ENCODE assay signal across 8 cellular contexts in the genomic region with DNA sequence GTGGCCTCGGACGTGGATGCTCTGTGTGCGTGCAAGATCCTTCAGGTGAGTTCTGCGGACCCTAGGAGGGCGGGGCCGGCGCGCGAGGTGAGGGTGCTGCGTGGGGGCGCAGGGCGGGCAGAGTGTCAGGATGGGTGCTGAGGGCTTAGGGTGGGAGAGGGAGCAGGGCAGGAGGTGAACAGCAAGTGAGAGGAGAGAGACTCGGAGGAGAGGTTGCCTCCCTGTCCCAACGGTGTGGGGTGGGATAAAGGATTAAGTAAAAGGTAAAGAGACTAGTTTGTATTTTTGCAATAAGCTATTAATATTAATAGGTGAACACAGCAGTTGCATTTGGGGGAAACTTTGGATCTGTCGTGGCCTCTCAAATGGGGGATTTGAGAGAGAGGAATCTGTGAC. TPM values are rescaled to one million over a fixed set of nuclear protein-coding genes. Genes with fewer than 3 reads are reported as not detected.
DNase-seq lines count a peak whose midpoint lies in the region; ATAC-seq and TF ChIP-seq lines count a peak whose summit lies in the region.

No MANE protein-coding gene starts in this region.

- H3K4me3 ChIP-seq in heart right ventricle (peak overlapping the region in 9 of 10 donors; percentile 24 to 95 (median 88)), liver (ENCODE audit: low read depth in 1 of 3, low read length in 3 of 3) (peak overlapping the region in 2 of 3 donors; percentile 5 to 45)

- TF ChIP-seq RAD21 in liver (IDR thresholded peaks at IDR 0.05): no peak

- DNase-seq in heart right ventricle: no peak
- DNase-seq in Right ventricle myocardium superior: no peak
- no peak for DNase-seq in activated T-helper 1 cell treated with anti-CD3 and anti-CD28 coated beads, Interleukin-12 subunit alpha, Interleukin-12 subunit beta, Interleukin-2, Interleukin-4 antibody, amounts not matched to agents 30 ng/mL and 10 ng/mL and 1 ng/mL, durations not matched to agents 14 hours and 24 hours and 36 hours (ENCODE audit: low spot score)
- DNase-seq in type B pancreatic cell (ENCODE audit: extremely low spot score, unreplicated experiment): no peak
- DNase-seq in RPMI8226: no peak
- DNase-seq in stimulated activated naive CD4-positive, alpha-beta T cell treated with Interleukin-2 at 50 U/mL for 16 hours (lab: John Stamatoyannopoulos, UW): no peak
- DNase-seq in HuH-7.5 (ENCODE audit: low spot score): no peak

- TF ChIP-seq CTCF in heart right ventricle (IDR thresholded peaks at IDR 0.05) (no peak), liver (IDR thresholded peaks at IDR 0.05; ENCODE audit: low read depth, low read length, missing input control) (no peak), type B pancreatic cell (conservative IDR thresholded peaks at IDR 0.05) (no peak)

- H3K4me3 Mint-ChIP-seq in activated T-helper 1 cell treated with anti-CD3 and anti-CD28 coated beads, Interleukin-12 subunit alpha, Interleukin-12 subunit beta, Interleukin-2, Interleukin-4 antibody, amounts not matched to agents 30 ng/mL and 10 ng/mL and 1 ng/mL, durations not matched to agents 14 hours and 24 hours and 36 hours: peak overlapping the region; percentile 97
- H3K4me3 Mint-ChIP-seq in type B pancreatic cell: peak overlapping the region; percentile 99

- H3K27ac ChIP-seq in heart right ventricle (no peak overlapping the region), liver (ENCODE audit: low read depth in 1 of 2, low read length in 2 of 2) (no peak overlapping the region)

- 1% methylated on average over 15 of the region's 15 CpGs for WGBS in heart right ventricle, 2 donors
- WGBS in liver: under 1% methylated on average over 15 of the region's 15 CpGs

- H3K9me3 Mint-ChIP-seq in activated T-helper 1 cell treated with anti-CD3 and anti-CD28 coated beads, Interleukin-12 subunit alpha, Interleukin-12 subunit beta, Interleukin-2, Interleukin-4 antibody, amounts not matched to agents 30 ng/mL and 10 ng/mL and 1 ng/mL, durations not matched to agents 14 hours and 24 hours and 36 hours: no peaks in the 10 kb centered on the region
- H3K9me3 Mint-ChIP-seq in type B pancreatic cell: no peaks in the 10 kb centered on the region

- intact Hi-C loops in heart right ventricle (cut with DNase I): loop anchor here in 1 of 10 donors (10.0 kb wide), 1 partner anchor 155 kb away; no protein-coding TSS in a partner anchor
- intact Hi-C loops in Right ventricle myocardium superior (cut with DNase I): no loop called here
- intact Hi-C loops in activated T-helper 1 cell treated with anti-CD3 and anti-CD28 coated beads, Interleukin-12 subunit alpha, Interleukin-12 subunit beta, Interleukin-2, Interleukin-4 antibody, amounts not matched to agents 30 ng/mL and 10 ng/mL and 1 ng/mL, durations not matched to agents 14 hours and 24 hours and 36 hours (cut with micrococcal nuclease): no loop called here

- ATAC-seq in heart right ventricle (peak in 1 of 8 donors; percentile 2), Right ventricle myocardium superior (ENCODE audit: poor library complexity) (no peak)

- H3K4me1 ChIP-seq in heart right ventricle (peaks cover 3 to 41% (median 31%) of the 10 kb centered on the region in 9 donors), liver (ENCODE audit: control insufficient read depth in 4 of 4, insufficient read depth in 4 of 4, low read length in 3 of 4) (peaks cover 3 to 21% (median 17%) of the 10 kb centered on the region in 4 donors)

- no peaks in the 10 kb centered on the region for H3K27me3 Mint-ChIP-seq in activated T-helper 1 cell treated with anti-CD3 and anti-CD28 coated beads, Interleukin-12 subunit alpha, Interleukin-12 subunit beta, Interleukin-2, Interleukin-4 antibody, amounts not matched to agents 30 ng/mL and 10 ng/mL and 1 ng/mL, durations not matched to agents 14 hours and 24 hours and 36 hours (ENCODE audit: insufficient read depth)
- H3K27me3 Mint-ChIP-seq in type B pancreatic cell: no peaks in the 10 kb centered on the region

- H3K27me3 ChIP-seq in heart right ventricle (no peaks in the 10 kb centered on the region), liver (ENCODE audit: control insufficient read depth in 4 of 4, insufficient read depth in 4 of 4, low read length in 3 of 4) (no peaks in the 10 kb centered on the region)

- H3K9me3 ChIP-seq in heart right ventricle (no peaks in the 10 kb centered on the region), liver (ENCODE audit: control insufficient read depth in 4 of 4, low read length in 3 of 4) (no peaks in the 10 kb centered on the region)

- H3K4me1 Mint-ChIP-seq in activated T-helper 1 cell treated with anti-CD3 and anti-CD28 coated beads, Interleukin-12 subunit alpha, Interleukin-12 subunit beta, Interleukin-2, Interleukin-4 antibody, amounts not matched to agents 30 ng/mL and 10 ng/mL and 1 ng/mL, durations not matched to agents 14 hours and 24 hours and 36 hours (ENCODE audit: low read depth): peaks cover 46% of the 10 kb centered on the region
- H3K4me1 Mint-ChIP-seq in type B pancreatic cell (ENCODE audit: unreplicated experiment): peaks cover 26% of the 10 kb centered on the region

- peaks cover 0 to 11% (median 0%) of the 10 kb centered on the region in 9 donors for H3K36me3 ChIP-seq in heart right ventricle
- H3K36me3 ChIP-seq in liver (ENCODE audit: control insufficient read depth in 4 of 4, insufficient read depth in 3 of 4, low read depth in 1 of 4, low read length in 3 of 4): peaks cover 0 to 4% (median under 1%) of the 10 kb centered on the region in 4 donors

- no peak overlapping the region for H3K9ac ChIP-seq in liver (ENCODE audit: low read depth in 1 of 2, low read length in 2 of 2)

- H3K27ac Mint-ChIP-seq in activated T-helper 1 cell treated with anti-CD3 and anti-CD28 coated beads, Interleukin-12 subunit alpha, Interleukin-12 subunit beta, Interleukin-2, Interleukin-4 antibody, amounts not matched to agents 30 ng/mL and 10 ng/mL and 1 ng/mL, durations not matched to agents 14 hours and 24 hours and 36 hours: peak overlapping the region; percentile 99
- H3K27ac Mint-ChIP-seq in type B pancreatic cell: peak overlapping the region; percentile 100

- peaks cover 26% of the 10 kb centered on the region for H3K36me3 Mint-ChIP-seq in activated T-helper 1 cell treated with anti-CD3 and anti-CD28 coated beads, Interleukin-12 subunit alpha, Interleukin-12 subunit beta, Interleukin-2, Interleukin-4 antibody, amounts not matched to agents 30 ng/mL and 10 ng/mL and 1 ng/mL, durations not matched to agents 14 hours and 24 hours and 36 hours (ENCODE audit: low read depth)
- peaks cover 5% of the 10 kb centered on the region for H3K36me3 Mint-ChIP-seq in type B pancreatic cell

RNA-seq across cellular contexts. Expression of gene CDC45, which starts 0.5 kb away (rescaled TPM):
- 1 to 10 TPM in 2 of 10 donors, under 1 TPM in 4, not detected in 4; 0.21 to 3.4 (median 0.69) TPM for total RNA-seq in heart right ventricle
- polyA plus RNA-seq in heart right ventricle: under 1 TPM; 0.15 to 0.54 TPM
- 0.62 TPM for total RNA-seq in Right ventricle myocardium superior
- 104 and 116 TPM in 2 replicates for total RNA-seq in activated T-helper 1 cell treated with anti-CD3 and anti-CD28 coated beads, Interleukin-12 subunit alpha, Interleukin-12 subunit beta, Interleukin-2, Interleukin-4 antibody, amounts not matched to agents 30 ng/mL and 10 ng/mL and 1 ng/mL, durations not matched to agents 14 hours and 24 hours and 36 hours
- 10 to 100 TPM in 1 of 2 donors, under 1 TPM in 1; 0.33 to 15.5 TPM for total RNA-seq in liver
- 1 to 10 TPM in 1 of 2 donors, under 1 TPM in 1; 0.43 to 1.4 TPM for polyA plus RNA-seq in liver
- 10.6 and 19.0 TPM in 2 replicates for total RNA-seq in type B pancreatic cell (ENCODE audit: low replicate concordance)

RNA-seq across cellular contexts. Expression of gene UFD1, which starts 1.2 kb away (rescaled TPM):
- total RNA-seq in heart right ventricle: 10 to 100 TPM; 31.5 to 63.8 (median 43.3) TPM
- polyA plus RNA-seq in heart right ventricle: 10 to 100 TPM; 55.3 to 79.4 TPM
- total RNA-seq in Right ventricle myocardium superior: 43.5 TPM
- 88.2 and 108 TPM in 2 replicates for total RNA-seq in activated T-helper 1 cell treated with anti-CD3 and anti-CD28 coated beads, Interleukin-12 subunit alpha, Interleukin-12 subunit beta, Interleukin-2, Interleukin-4 antibody, amounts not matched to agents 30 ng/mL and 10 ng/mL and 1 ng/mL, durations not matched to agents 14 hours and 24 hours and 36 hours
- total RNA-seq in liver: 10 to 100 TPM; 28.2 to 46.2 TPM
- polyA plus RNA-seq in liver: 10 to 100 TPM; 63.0 to 64.2 TPM
- 52.4 and 56.1 TPM in 2 replicates for total RNA-seq in type B pancreatic cell (ENCODE audit: low replicate concordance)

RNA-seq across cellular contexts. Expression of gene C22orf39, which starts 32.7 kb away (rescaled TPM):
- total RNA-seq in heart right ventricle (100 to 1,000 TPM in 1 of 10 donors, 10 to 100 TPM in 9; 47.7 to 123 (median 66.2) TPM), Right ventricle myocardium superior (65.7 TPM), liver (10 to 100 TPM; 12.4 to 22.4 TPM), type B pancreatic cell (ENCODE audit: low replicate concordance) (30.3 and 31.6 TPM in 2 replicates)
- polyA plus RNA-seq in heart right ventricle (10 to 100 TPM; 41.7 to 42.3 TPM), liver (10 to 100 TPM; 11.3 to 14.6 TPM)
- total RNA-seq in activated T-helper 1 cell treated with anti-CD3 and anti-CD28 coated beads, Interleukin-12 subunit alpha, Interleukin-12 subunit beta, Interleukin-2, Interleukin-4 antibody, amounts not matched to agents 30 ng/mL and 10 ng/mL and 1 ng/mL, durations not matched to agents 14 hours and 24 hours and 36 hours: 22.8 and 26.8 TPM in 2 replicates

RNA-seq across cellular contexts. Expression of gene CLDN5, which starts 44.0 kb away (rescaled TPM):
- 10 to 100 TPM; 19.8 to 72.7 (median 35.6) TPM for total RNA-seq in heart right ventricle
- polyA plus RNA-seq in heart right ventricle: 100 to 1,000 TPM in 1 of 2 donors, 10 to 100 TPM in 1; 77.3 to 102 TPM
- total RNA-seq in Right ventricle myocardium superior: 23.9 TPM
- 0.47 and 0.76 TPM in 2 replicates for total RNA-seq in activated T-helper 1 cell treated with anti-CD3 and anti-CD28 coated beads, Interleukin-12 subunit alpha, Interleukin-12 subunit beta, Interleukin-2, Interleukin-4 antibody, amounts not matched to agents 30 ng/mL and 10 ng/mL and 1 ng/mL, durations not matched to agents 14 hours and 24 hours and 36 hours
- total RNA-seq in liver: 10 to 100 TPM; 23.0 to 31.5 TPM
- polyA plus RNA-seq in liver: 10 to 100 TPM; 15.6 to 21.9 TPM
- total RNA-seq in type B pancreatic cell (ENCODE audit: low replicate concordance): 1.00 and 2.2 TPM in 2 replicates

RNA-seq across cellular contexts. Expression of gene MRPL40, which starts 47.8 kb away (rescaled TPM):
- total RNA-seq in heart right ventricle (10 to 100 TPM; 49.2 to 89.9 (median 54.9) TPM), Right ventricle myocardium superior (56.1 TPM), liver (10 to 100 TPM; 11.3 to 26.4 TPM), type B pancreatic cell (ENCODE audit: low replicate concordance) (21.4 and 24.7 TPM in 2 replicates)
- polyA plus RNA-seq in heart right ventricle (100 to 1,000 TPM in 1 of 2 donors, 10 to 100 TPM in 1; 57.8 to 117 TPM), liver (10 to 100 TPM; 28.9 to 52.0 TPM)
- total RNA-seq in activated T-helper 1 cell treated with anti-CD3 and anti-CD28 coated beads, Interleukin-12 subunit alpha, Interleukin-12 subunit beta, Interleukin-2, Interleukin-4 antibody, amounts not matched to agents 30 ng/mL and 10 ng/mL and 1 ng/mL, durations not matched to agents 14 hours and 24 hours and 36 hours: 36.0 and 38.5 TPM in 2 replicates
